ENCODE assay signal across 16 cellular contexts in genomic region chr6:170135821-170136471, GRCh38.
DNase-seq lines count a peak whose midpoint lies in the region; ATAC-seq and TF ChIP-seq lines count a peak whose summit lies in the region.
"Had no signal": no experiment of that assay in that cellular context is flagged by ENCODE, and none has a peak within 500 bp of the region (broad histone marks: within the 10 kb centered on the region; RNA-seq: fewer than 3 reads in every experiment).

No MANE protein-coding gene starts in this region.

- H3K27me3 ChIP-seq in SK-N-SH (ENCODE audit: insufficient read depth) (no peaks in the 10 kb centered on the region), left lung (peaks cover 0 to 15% of the 10 kb centered on the region in 2 donors)
- H3K27me3 ChIP-seq: hepatocyte, neural progenitor cell had no signal

- H3K4me2 ChIP-seq in SK-N-SH, result no peak overlapping the region
- H3K4me2 ChIP-seq: hepatocyte, neural progenitor cell had no signal

- no peaks in the 10 kb centered on the region for H3K79me2 ChIP-seq in SK-N-SH (ENCODE audit: insufficient read depth)
- H3K79me2 ChIP-seq: hepatocyte had no signal

- intact Hi-C loops in left lung (cut with DNase I), result no loop called here

- H2AFZ ChIP-seq in SK-N-SH (ENCODE audit: low read depth), result no peak overlapping the region
- H2AFZ ChIP-seq: hepatocyte, neural progenitor cell had no signal

- POLR2A ChIA-PET in SK-N-SH (lab: Yijun Ruan, JAX), result no interaction called here

- H3K36me3 ChIP-seq in SK-N-SH (replicated peaks in 1 of 2; ENCODE audit: control insufficient read depth in 1 of 2, insufficient read depth in 2 of 2, low read length in 1 of 2) (no peaks in the 10 kb centered on the region), left lung (no peaks in the 10 kb centered on the region)
- H3K36me3 ChIP-seq: neural progenitor cell had no signal

- no peak for TF ChIP-seq RAD21 in SK-N-SH (IDR thresholded peaks at IDR 0.05; ENCODE audit: low read length)

- H3F3A ChIP-seq in SK-N-SH (replicated peaks; ENCODE audit: insufficient read depth), result no peaks in the 10 kb centered on the region

- no peak overlapping the region for H3K27ac ChIP-seq in SK-N-SH (ENCODE audit: low read depth in 2 of 2, low read length in 1 of 2)
- no peak overlapping the region for H3K27ac ChIP-seq in left lung
- H3K27ac ChIP-seq: hepatocyte, neural progenitor cell had no signal

- no peak for TF ChIP-seq EP300 in SK-N-SH (IDR thresholded peaks at IDR 0.05; ENCODE audit: borderline replicate concordance in 1 of 2, low read depth in 1 of 2, low read length in 1 of 2)

- TF ChIP-seq CTCF in SK-N-SH (IDR thresholded peaks at IDR 0.05), result no peak
- TF ChIP-seq CTCF in NB4 (IDR thresholded peaks at IDR 0.05; ENCODE audit: low read depth, low read length), result no peak
- TF ChIP-seq CTCF in left lung (IDR thresholded peaks at IDR 0.05), result no peak

- no peaks in the 10 kb centered on the region for H4K20me1 ChIP-seq in SK-N-SH (ENCODE audit: insufficient read depth)

- CTCF ChIA-PET in SK-N-SH (lab: Yijun Ruan, JAX), result interaction anchor here (1.9 kb wide), 1 partner anchor 304 kb away, joined by 7 read pairs; no protein-coding TSS in a partner anchor

- H3K9me3 ChIP-seq in SK-N-SH, result no peaks in the 10 kb centered on the region
- peaks cover 0 to 6% of the 10 kb centered on the region in 2 donors for H3K9me3 ChIP-seq in left lung

- 43% methylated on average over 24 of the region's 38 CpGs for WGBS in SK-N-SH (ENCODE audit: low lambda C conversion rate)

- ATAC-seq in SK-N-SH treated with all-trans-retinoic acid at 6 μM for 48 hours (no peak), left lung (no peak), esophagus mucosa (no peak), GM21381 (IDR thresholded peaks at IDR 0.05; ENCODE audit: unreplicated experiment) (no peak)

- no peak for TF ChIP-seq POLR2A in NB4 (IDR thresholded peaks at IDR 0.05; ENCODE audit: extremely low read depth, insufficient read length)

- DNase-seq in SK-N-SH (peak; percentile 39), NB4 (ENCODE audit: low read depth) (peak; percentile 79), left lung (peak; percentile 22 to 77), NCI-H1092 (lab: John Stamatoyannopoulos, UW) (no peak)
- peak; percentile 13 for DNase-seq in stimulated activated CD8-positive, alpha-beta memory T cell treated with anti-CD3 and anti-CD28 coated beads, Interleukin-4, amount 100 ng/mL, for 48 hours
- DNase-seq: C1 segment of cervical spinal cord, GF-D8, Kasumi-1, kidney glomerular epithelial cell, NCI-H69, substantia nigra had no signal

- no peaks in the 10 kb centered on the region; a peak in 1 of 4 replicates for H3K4me1 ChIP-seq in SK-N-SH (ENCODE audit: control insufficient read depth in 1 of 2, insufficient read depth in 2 of 2, low read depth in 1 of 2, low read length in 1 of 2)
- H3K4me1 ChIP-seq in left lung, result peaks cover 0 to 5% of the 10 kb centered on the region in 2 donors

- no peaks in the 10 kb centered on the region for H3K9me2 ChIP-seq in SK-N-SH

- no peak overlapping the region for H3K4me3 ChIP-seq in SK-N-SH (ENCODE audit: low read depth in 2 of 2, low read length in 1 of 2)
- no peak overlapping the region for H3K4me3 ChIP-seq in NB4 (ENCODE audit: low read depth, low read length)
- no peak overlapping the region for H3K4me3 ChIP-seq in left lung
- H3K4me3 ChIP-seq: hepatocyte, neural progenitor cell had no signal

- H3K9ac ChIP-seq in SK-N-SH, result no peak overlapping the region
- H3K9ac ChIP-seq: neural progenitor cell had no signal

TF ChIP-seq in SK-N-SH, 30 proteins besides CTCF, POLR2A, EP300 and RAD21:
- no peak for TF ChIP-seq TCF12 (IDR thresholded peaks at IDR 0.05)
- TF ChIP-seq REST (IDR thresholded peaks at IDR 0.05; ENCODE audit: low read depth, low read length), result no peak
- TF ChIP-seq EZH2phosphoT487 (IDR thresholded peaks at IDR 0.05; ENCODE audit: borderline replicate concordance, low read depth), result no peak
- TF ChIP-seq RFX5 (IDR thresholded peaks at IDR 0.05; ENCODE audit: low read length), result no peak
- TF ChIP-seq SMC3 (IDR thresholded peaks at IDR 0.05; ENCODE audit: low read depth, low read length), result no peak
- TF ChIP-seq TEAD4 (IDR thresholded peaks at IDR 0.05; ENCODE audit: borderline replicate concordance, insufficient read depth), result no peak
- TF ChIP-seq FOXJ3 (CRISPR knock-in tag; IDR thresholded peaks at IDR 0.05), result no peak
- no peak for TF ChIP-seq NRF1 (IDR thresholded peaks at IDR 0.05; ENCODE audit: low read depth, low read length)

TF ChIP-seq in SK-N-SH treated with all-trans-retinoic acid at 6 μM for 48 hours, 23 proteins besides CTCF, POLR2A, EP300 and RAD21:
- TF ChIP-seq ZNF565 (CRISPR knock-in tag; conservative IDR thresholded peaks at IDR 0.05; ENCODE audit: low read depth) (no peak), PATZ1 (CRISPR knock-in tag; IDR thresholded peaks at IDR 0.05; ENCODE audit: borderline replicate concordance) (no peak), CSDC2 (CRISPR knock-in tag; IDR thresholded peaks at IDR 0.05) (no peak), ZC3H10 (CRISPR knock-in tag; IDR thresholded peaks at IDR 0.05) (no peak), SNAI2 (CRISPR knock-in tag; IDR thresholded peaks at IDR 0.05) (no peak), ZNF8 (CRISPR knock-in tag; IDR thresholded peaks at IDR 0.05) (no peak), PPARA (CRISPR knock-in tag; IDR thresholded peaks at IDR 0.05; ENCODE audit: borderline replicate concordance) (no peak), BACH2 (CRISPR knock-in tag; IDR thresholded peaks at IDR 0.05; ENCODE audit: borderline replicate concordance) (no peak)
